Comparison of ENCODE assay signal across 8 cellular contexts in genomic region chr3:58009026-58009748, GRCh38. TPM values are rescaled to one million over a fixed set of nuclear protein-coding genes. Genes with fewer than 3 reads are reported as not detected.
DNase-seq lines count a peak whose midpoint lies in the region; ATAC-seq, FAIRE-seq and TF ChIP-seq lines count a peak whose summit lies in the region.

No MANE protein-coding gene starts in this region.

- H3K9ac ChIP-seq in iPS-20b (ENCODE audit: low read depth, low read length), result peak overlapping the region; percentile 88; the same call in 1 of the 2 replicates

- TF ChIP-seq RAD21 in A549 (conservative IDR thresholded peaks at IDR 0.05 in 1 of 2, IDR thresholded peaks at IDR 0.05 in 1 of 2), result no peak

- peak overlapping the region; percentile 87 for H3K4me2 ChIP-seq in A549
- H3K4me2 ChIP-seq in PC-9, result peak overlapping the region; percentile 86

- DNase-seq in A549 (ENCODE audit: low read depth in 1 of 2, low spot score in 1 of 2) (no peak), GM19238 (ENCODE audit: insufficient read length, low spot score) (peak; percentile 48), PC-9 (no peak), NCI-H2196 (lab: John Stamatoyannopoulos, UW; ENCODE audit: unreplicated experiment) (no peak)
- peak; percentile 32 for DNase-seq in stimulated activated CD4-positive, alpha-beta T cell treated with anti-CD3 and anti-CD28 coated beads, Interleukin-4, amount 100 ng/mL, for 1 hour

- no peak for TF ChIP-seq EP300 in A549 (IDR thresholded peaks at IDR 0.05)

- H3K27me3 ChIP-seq in PC-9 (ENCODE audit: insufficient read depth, low read depth) (no peaks in the 10 kb centered on the region), iPS-20b (ENCODE audit: insufficient read depth, low read length) (no peaks in the 10 kb centered on the region)

- H3K27ac ChIP-seq in A549, result peak overlapping the region; percentile 84 to 97
- H3K27ac ChIP-seq in PC-9, result peak overlapping the region; percentile 69
- peak overlapping the region; percentile 88 for H3K27ac ChIP-seq in angular gyrus (ENCODE audit: low read depth, low read length)
- H3K27ac ChIP-seq in iPS-20b (ENCODE audit: low read length), result no peak overlapping the region

- H2AFZ ChIP-seq in PC-9, result no peak overlapping the region

- FAIRE-seq in A549 (lab: Jason Lieb, UNC), result no peak

- no peaks in the 10 kb centered on the region for H3K9me3 ChIP-seq in A549
- no peaks in the 10 kb centered on the region for H3K9me3 ChIP-seq in PC-9 (ENCODE audit: insufficient read depth, low read depth)
- H3K9me3 ChIP-seq in iPS-20b (ENCODE audit: insufficient read depth, low read depth, low read length), result no peaks in the 10 kb centered on the region

- no peak for TF ChIP-seq CTCF in A549 (IDR thresholded peaks at IDR 0.05)
- no peak for TF ChIP-seq CTCF in PC-9 (conservative IDR thresholded peaks at IDR 0.05)

- BruUV-seq in PC-9 (replicated peaks; lab: Mats Ljungman, UMichigan), result no TSS peak

- H4K20me1 ChIP-seq in PC-9 (ENCODE audit: insufficient read depth), result peaks cover 48% of the 10 kb centered on the region

- H3K36me3 ChIP-seq in PC-9 (ENCODE audit: low read depth) (no peaks in the 10 kb centered on the region), iPS-20b (ENCODE audit: insufficient read depth, low read depth, low read length) (no peaks in the 10 kb centered on the region)

- CTCF ChIA-PET in A549 (lab: Yijun Ruan, JAX) (interaction anchor here (0.5 to 2.4 kb wide), 19 partner anchors 9 to 441 kb away, joined by 3 to 18 read pairs (median 5); no protein-coding TSS in a partner anchor), PC-9 (lab: Charles Lee) (interaction anchor here (0.5 to 1.5 kb wide), 2 partner anchors 49 to 168 kb away, joined by 4 read pairs; no protein-coding TSS in a partner anchor)

- H3K4me3 ChIP-seq in A549, result peak overlapping the region; percentile 99
- peak overlapping the region; percentile 100 for H3K4me3 ChIP-seq in PC-9
- peak overlapping the region; percentile 93 for H3K4me3 ChIP-seq in iPS-20b (ENCODE audit: low read length)

- H3K4me1 ChIP-seq in A549, result peaks cover 43% of the 10 kb centered on the region
- H3K4me1 ChIP-seq in PC-9 (replicated peaks; ENCODE audit: insufficient read depth), result peaks cover 59% of the 10 kb centered on the region
- H3K4me1 ChIP-seq in iPS-20b (ENCODE audit: insufficient read depth, low read length), result peaks cover 11% of the 10 kb centered on the region

- WGBS in A549 (ENCODE audit: missing lambda C conversion rate), result 0% methylated on average over 12 of the region's 33 CpGs

- intact Hi-C loops in PC-9 (cut with micrococcal nuclease; ENCODE audit: unreplicated experiment), result loop anchor here (5.0 to 10.0 kb wide), 4 partner anchors 54 to 163 kb away; no protein-coding TSS in a partner anchor

- TF ChIP-seq POLR2A in A549 (IDR thresholded peaks at IDR 0.05; ENCODE audit: low read length), result no peak

- no peaks in the 10 kb centered on the region for H3K9me2 ChIP-seq in PC-9 (ENCODE audit: insufficient read depth)

- peak; percentile 17 to 18; a peak in 4 of 6 replicates for ATAC-seq in A549
- no peak for ATAC-seq in GM21717 (IDR thresholded peaks at IDR 0.05; ENCODE audit: unreplicated experiment)

- peaks cover 64% of the 10 kb centered on the region for H3K79me2 ChIP-seq in PC-9 (ENCODE audit: low read depth)

- POLR2A ChIA-PET in A549 (lab: Yijun Ruan, JAX), result interaction anchor here (0.9 to 1.7 kb wide), 5 partner anchors 9 to 47 kb away, joined by 3 to 5 read pairs (median 3); no protein-coding TSS in a partner anchor
- POLR2A ChIA-PET in PC-9 (lab: Charles Lee; ENCODE audit: unreplicated experiment), result interaction anchor here (0.6 kb wide), 1 partner anchor 40 kb away, joined by 3 read pairs; no protein-coding TSS in a partner anchor

- peaks cover 30% of the 10 kb centered on the region for H3F3A ChIP-seq in PC-9 (ENCODE audit: insufficient read depth, low read depth)

TF ChIP-seq in A549, 52 proteins besides CTCF, POLR2A, EP300 and RAD21:
- TF ChIP-seq ZSCAN20 (CRISPR knock-in tag; IDR thresholded peaks at IDR 0.05), result no peak

RNA-seq across cellular contexts. Expression of gene FLNB, which starts 1.0 kb away (rescaled TPM):
- polyA plus RNA-seq in A549 (2011; rRNA removed) (387 and 439 TPM in 2 replicates), A549 (2017; fragmentation: RNase III; extraction: RNeasy Plus Mini Kit Qiagen cat#74134 plus additional on column Dnase treatment) (235 to 282 TPM (median 257 TPM) in 3 replicates)
- 153 and 161 TPM in 2 replicates for polyA plus RNA-seq in A549 (2012; cell fraction: cytosol; rRNA removed)
- 1,973 and 2,223 TPM in 2 replicates for polyA plus RNA-seq in A549 (2012; cell fraction: nucleus; rRNA removed)
- polyA minus RNA-seq in A549 (2011; rRNA and poly(A)+ RNA removed), result 1,159 and 1,213 TPM in 2 replicates
- 349 and 361 TPM in 2 replicates for total RNA-seq in PC-9 (2021)

Comparison
In these comparisons a context has a peak if more than half of its experiments do, and no peak if none do; other contexts are left out.
1. DNase-seq: peak in GM19238 (single experiment) and stimulated activated CD4-positive, alpha-beta T cell treated with anti-CD3 and anti-CD28 coated beads, Interleukin-4, amount 100 ng/mL, for 1 hour (single experiment); none in A549 (0 of 2), PC-9 (0 of 2) and NCI-H2196 (single experiment).
2. Peak in every context shown above with its lines, with median percentiles within 50 percentile points of each other: H3K4me3 ChIP-seq.